In the genomic region with DNA sequence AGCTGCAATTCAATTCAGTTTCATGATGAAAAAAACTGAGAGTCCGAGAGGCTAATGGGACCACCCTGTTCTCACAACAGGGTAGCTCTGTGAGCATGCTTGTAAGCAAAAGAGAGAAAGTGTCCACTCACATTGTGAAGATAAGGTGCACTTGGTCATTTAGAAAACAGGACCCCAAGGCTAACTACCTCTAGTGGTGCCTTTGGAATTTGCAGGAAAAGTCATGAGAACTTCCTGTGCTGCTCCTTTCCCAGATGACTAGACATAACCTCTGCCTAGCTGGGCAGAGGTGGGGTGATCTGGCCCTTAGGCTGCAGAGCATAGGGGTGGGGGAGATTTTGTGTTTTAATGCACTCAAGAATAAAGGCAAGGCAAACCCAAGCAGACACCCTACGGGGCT, we compare ENCODE assay signal across 1 cellular context.
TF ChIP-seq lines count a peak whose summit lies in the region.

No MANE protein-coding gene starts in this region.

TF ChIP-seq in SK-N-SH, 30 proteins besides CTCF, POLR2A, EP300 and RAD21 (continued from another document):
- TF ChIP-seq, protein P1, sequence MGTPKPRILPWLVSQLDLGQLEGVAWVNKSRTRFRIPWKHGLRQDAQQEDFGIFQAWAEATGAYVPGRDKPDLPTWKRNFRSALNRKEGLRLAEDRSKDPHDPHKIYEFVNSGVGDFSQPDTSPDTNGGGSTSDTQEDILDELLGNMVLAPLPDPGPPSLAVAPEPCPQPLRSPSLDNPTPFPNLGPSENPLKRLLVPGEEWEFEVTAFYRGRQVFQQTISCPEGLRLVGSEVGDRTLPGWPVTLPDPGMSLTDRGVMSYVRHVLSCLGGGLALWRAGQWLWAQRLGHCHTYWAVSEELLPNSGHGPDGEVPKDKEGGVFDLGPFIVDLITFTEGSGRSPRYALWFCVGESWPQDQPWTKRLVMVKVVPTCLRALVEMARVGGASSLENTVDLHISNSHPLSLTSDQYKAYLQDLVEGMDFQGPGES (IDR thresholded peaks at IDR 0.05; ENCODE audit: low read depth, low read length), result no peak
- TF ChIP-seq, protein P2, sequence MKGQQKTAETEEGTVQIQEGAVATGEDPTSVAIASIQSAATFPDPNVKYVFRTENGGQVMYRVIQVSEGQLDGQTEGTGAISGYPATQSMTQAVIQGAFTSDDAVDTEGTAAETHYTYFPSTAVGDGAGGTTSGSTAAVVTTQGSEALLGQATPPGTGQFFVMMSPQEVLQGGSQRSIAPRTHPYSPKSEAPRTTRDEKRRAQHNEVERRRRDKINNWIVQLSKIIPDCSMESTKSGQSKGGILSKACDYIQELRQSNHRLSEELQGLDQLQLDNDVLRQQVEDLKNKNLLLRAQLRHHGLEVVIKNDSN (IDR thresholded peaks at IDR 0.05; ENCODE audit: borderline replicate concordance, low read depth), result no peak
- TF ChIP-seq EZH2phosphoT487 (IDR thresholded peaks at IDR 0.05; ENCODE audit: borderline replicate concordance, low read depth) (no peak), RFX5 (IDR thresholded peaks at IDR 0.05; ENCODE audit: low read length) (no peak), SMC3 (IDR thresholded peaks at IDR 0.05; ENCODE audit: low read depth, low read length) (no peak), NRF1 (IDR thresholded peaks at IDR 0.05; ENCODE audit: low read depth, low read length) (no peak), TEAD4 (IDR thresholded peaks at IDR 0.05; ENCODE audit: borderline replicate concordance, insufficient read depth) (no peak), CHD2 (IDR thresholded peaks at IDR 0.05; ENCODE audit: low read length, partially characterized antibody) (no peak), ELF1 (IDR thresholded peaks at IDR 0.05) (no peak), JUND (IDR thresholded peaks at IDR 0.05) (no peak), NFIC (IDR thresholded peaks at IDR 0.05; ENCODE audit: borderline replicate concordance) (no peak), POLR2AphosphoS5 (IDR thresholded peaks at IDR 0.05; ENCODE audit: low read depth, low read length) (no peak)
- TF ChIP-seq, protein P3, sequence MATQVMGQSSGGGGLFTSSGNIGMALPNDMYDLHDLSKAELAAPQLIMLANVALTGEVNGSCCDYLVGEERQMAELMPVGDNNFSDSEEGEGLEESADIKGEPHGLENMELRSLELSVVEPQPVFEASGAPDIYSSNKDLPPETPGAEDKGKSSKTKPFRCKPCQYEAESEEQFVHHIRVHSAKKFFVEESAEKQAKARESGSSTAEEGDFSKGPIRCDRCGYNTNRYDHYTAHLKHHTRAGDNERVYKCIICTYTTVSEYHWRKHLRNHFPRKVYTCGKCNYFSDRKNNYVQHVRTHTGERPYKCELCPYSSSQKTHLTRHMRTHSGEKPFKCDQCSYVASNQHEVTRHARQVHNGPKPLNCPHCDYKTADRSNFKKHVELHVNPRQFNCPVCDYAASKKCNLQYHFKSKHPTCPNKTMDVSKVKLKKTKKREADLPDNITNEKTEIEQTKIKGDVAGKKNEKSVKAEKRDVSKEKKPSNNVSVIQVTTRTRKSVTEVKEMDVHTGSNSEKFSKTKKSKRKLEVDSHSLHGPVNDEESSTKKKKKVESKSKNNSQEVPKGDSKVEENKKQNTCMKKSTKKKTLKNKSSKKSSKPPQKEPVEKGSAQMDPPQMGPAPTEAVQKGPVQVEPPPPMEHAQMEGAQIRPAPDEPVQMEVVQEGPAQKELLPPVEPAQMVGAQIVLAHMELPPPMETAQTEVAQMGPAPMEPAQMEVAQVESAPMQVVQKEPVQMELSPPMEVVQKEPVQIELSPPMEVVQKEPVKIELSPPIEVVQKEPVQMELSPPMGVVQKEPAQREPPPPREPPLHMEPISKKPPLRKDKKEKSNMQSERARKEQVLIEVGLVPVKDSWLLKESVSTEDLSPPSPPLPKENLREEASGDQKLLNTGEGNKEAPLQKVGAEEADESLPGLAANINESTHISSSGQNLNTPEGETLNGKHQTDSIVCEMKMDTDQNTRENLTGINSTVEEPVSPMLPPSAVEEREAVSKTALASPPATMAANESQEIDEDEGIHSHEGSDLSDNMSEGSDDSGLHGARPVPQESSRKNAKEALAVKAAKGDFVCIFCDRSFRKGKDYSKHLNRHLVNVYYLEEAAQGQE (IDR thresholded peaks at IDR 0.05; ENCODE audit: low read depth, low read length), result no peak
